ENCODE assay signal across 2 cellular contexts in the genomic region with DNA sequence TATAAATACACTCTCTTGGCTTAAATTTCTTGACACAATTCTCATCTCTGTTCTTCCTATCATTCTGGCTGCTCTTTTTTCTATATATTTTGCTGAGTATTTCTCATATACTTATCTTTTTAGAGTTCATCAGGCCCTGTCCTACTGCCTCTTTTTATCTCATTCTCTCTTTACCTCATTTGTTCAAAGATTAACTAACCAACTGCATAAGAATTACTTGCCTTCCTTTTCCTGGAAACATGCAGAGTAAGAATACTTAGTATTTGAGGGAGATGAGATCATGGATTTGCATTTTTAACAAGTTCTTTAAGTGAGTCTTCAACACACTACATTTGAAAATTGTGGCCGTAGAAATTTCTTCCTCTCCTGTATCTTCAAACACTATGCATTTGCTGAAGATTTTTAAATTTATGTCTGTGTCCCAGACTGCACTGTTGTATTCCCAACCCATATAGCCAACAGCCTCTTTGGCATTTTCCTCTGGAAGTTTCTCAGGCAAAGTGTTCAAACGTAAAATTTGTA.
TF ChIP-seq lines count a peak whose summit lies in the region.

No MANE protein-coding gene starts in this region.

TF ChIP-seq in SK-N-SH, 30 proteins besides CTCF, POLR2A, EP300 and RAD21 (continued from another document):
- TF ChIP-seq, protein P1, sequence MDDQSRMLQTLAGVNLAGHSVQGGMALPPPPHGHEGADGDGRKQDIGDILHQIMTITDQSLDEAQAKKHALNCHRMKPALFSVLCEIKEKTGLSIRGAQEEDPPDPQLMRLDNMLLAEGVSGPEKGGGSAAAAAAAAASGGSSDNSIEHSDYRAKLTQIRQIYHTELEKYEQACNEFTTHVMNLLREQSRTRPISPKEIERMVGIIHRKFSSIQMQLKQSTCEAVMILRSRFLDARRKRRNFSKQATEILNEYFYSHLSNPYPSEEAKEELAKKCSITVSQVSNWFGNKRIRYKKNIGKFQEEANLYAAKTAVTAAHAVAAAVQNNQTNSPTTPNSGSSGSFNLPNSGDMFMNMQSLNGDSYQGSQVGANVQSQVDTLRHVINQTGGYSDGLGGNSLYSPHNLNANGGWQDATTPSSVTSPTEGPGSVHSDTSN (IDR thresholded peaks at IDR 0.05) = no peak
- TF ChIP-seq RFX5 (IDR thresholded peaks at IDR 0.05; ENCODE audit: low read length) = no peak

TF ChIP-seq in SK-N-SH treated with all-trans-retinoic acid at 6 μM for 48 hours, 23 proteins besides CTCF, POLR2A, EP300 and RAD21 (continued from another document):
- TF ChIP-seq, protein P2, sequence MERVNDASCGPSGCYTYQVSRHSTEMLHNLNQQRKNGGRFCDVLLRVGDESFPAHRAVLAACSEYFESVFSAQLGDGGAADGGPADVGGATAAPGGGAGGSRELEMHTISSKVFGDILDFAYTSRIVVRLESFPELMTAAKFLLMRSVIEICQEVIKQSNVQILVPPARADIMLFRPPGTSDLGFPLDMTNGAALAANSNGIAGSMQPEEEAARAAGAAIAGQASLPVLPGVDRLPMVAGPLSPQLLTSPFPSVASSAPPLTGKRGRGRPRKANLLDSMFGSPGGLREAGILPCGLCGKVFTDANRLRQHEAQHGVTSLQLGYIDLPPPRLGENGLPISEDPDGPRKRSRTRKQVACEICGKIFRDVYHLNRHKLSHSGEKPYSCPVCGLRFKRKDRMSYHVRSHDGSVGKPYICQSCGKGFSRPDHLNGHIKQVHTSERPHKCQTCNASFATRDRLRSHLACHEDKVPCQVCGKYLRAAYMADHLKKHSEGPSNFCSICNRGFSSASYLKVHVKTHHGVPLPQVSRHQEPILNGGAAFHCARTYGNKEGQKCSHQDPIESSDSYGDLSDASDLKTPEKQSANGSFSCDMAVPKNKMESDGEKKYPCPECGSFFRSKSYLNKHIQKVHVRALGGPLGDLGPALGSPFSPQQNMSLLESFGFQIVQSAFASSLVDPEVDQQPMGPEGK (CRISPR knock-in tag; IDR thresholded peaks at IDR 0.05; ENCODE audit: borderline replicate concordance) = no peak
- TF ChIP-seq RARB (CRISPR knock-in tag; IDR thresholded peaks at IDR 0.05) = no peak
- TF ChIP-seq ZNF565 (CRISPR knock-in tag; conservative IDR thresholded peaks at IDR 0.05; ENCODE audit: low read depth) = no peak
- TF ChIP-seq TOX (CRISPR knock-in tag; IDR thresholded peaks at IDR 0.05; ENCODE audit: borderline replicate concordance) = no peak
- TF ChIP-seq ZNF8 (CRISPR knock-in tag; IDR thresholded peaks at IDR 0.05) = no peak
- no peak for TF ChIP-seq ZFP3 (CRISPR knock-in tag; IDR thresholded peaks at IDR 0.05)
TF ChIP-seq in SK-N-SH treated with all-trans-retinoic acid at 6 μM for 48 hours: peak in this region for 0.
